Comparison of ENCODE assay signal across 21 cellular contexts in genomic region chr6:97136644-97137358, GRCh38.
A peak's percentile ranks its signal among the peaks of the same experiment; 100 is the strongest.
DNase-seq lines count a peak whose midpoint lies in the region; ATAC-seq lines count a peak whose summit lies in the region.
"Had no signal": no experiment of that assay in that cellular context is flagged by ENCODE, and none has a peak within 500 bp of the region (broad histone marks: within the 10 kb centered on the region; RNA-seq: fewer than 3 reads in every experiment).

No MANE protein-coding gene starts in this region.

- no peaks in the 10 kb centered on the region for H3K4me1 ChIP-seq in right cardiac atrium (ENCODE audit: control insufficient read depth, insufficient read depth, low read length)
- H3K4me1 ChIP-seq: A549, BLaER1, SJCRH30 had no signal

- peak overlapping the region; percentile 3 for H3K27ac Mint-ChIP-seq in activated T-cell treated with anti-CD3 and anti-CD28 coated beads, Interleukin-2, amount 50 U/mL, for 24 hours
- peak overlapping the region; percentile 26 for H3K27ac Mint-ChIP-seq in stimulated activated naive CD8-positive, alpha-beta T cell treated with anti-CD3 and anti-CD28 coated beads, Interleukin-15, Interleukin-2, amounts not matched to agents 100 ng/mL and 50 ng/mL, for 24 hours
- H3K27ac Mint-ChIP-seq: activated CD4-positive, alpha-beta memory T cell treated with anti-CD3 and anti-CD28 coated beads for 36 hours; activated naive CD4-positive, alpha-beta T cell treated with anti-CD3 and anti-CD28 coated beads, Interleukin-2, amount 50 U/mL, for 24 hours; stimulated activated memory B cell treated with anti-CD40 and anti-IgM and Interleukin-4, amounts not matched to agents 10 μg/mL and 1 μg/mL and 100 μg/mL, for 72 hours had no signal

- H3K4me3 Mint-ChIP-seq in activated T-cell treated with anti-CD3 and anti-CD28 coated beads, Interleukin-2, amount 50 U/mL, for 24 hours = no peak overlapping the region
- no peak overlapping the region for H3K4me3 Mint-ChIP-seq in activated T-cell treated with anti-CD3 and anti-CD28 coated beads, Interleukin-2, amount 50 U/mL, for 4 hours
- H3K4me3 Mint-ChIP-seq in stimulated activated naive CD8-positive, alpha-beta T cell treated with anti-CD3 and anti-CD28 coated beads, Interleukin-15, Interleukin-2, amounts not matched to agents 100 ng/mL and 50 ng/mL, for 24 hours = no peak overlapping the region
- H3K4me3 Mint-ChIP-seq: activated CD4-positive, alpha-beta memory T cell treated with anti-CD3 and anti-CD28 coated beads for 36 hours; activated naive CD4-positive, alpha-beta T cell treated with anti-CD3 and anti-CD28 coated beads, Interleukin-2, amount 50 U/mL, for 24 hours; stimulated activated memory B cell treated with anti-CD40 and anti-IgM and Interleukin-4, amounts not matched to agents 10 μg/mL and 1 μg/mL and 100 μg/mL, for 72 hours had no signal

- H3K27ac ChIP-seq in right cardiac atrium (ENCODE audit: low read length) = no peak overlapping the region
- H3K27ac ChIP-seq: A549, BLaER1, left lung, SJCRH30 had no signal

- intact Hi-C loops in right cardiac atrium (cut with DNase I) = no loop called here

- no peak for DNase-seq in activated T-cell treated with anti-CD3 and anti-CD28 coated beads, Interleukin-2, amount 50 U/mL, for 24 hours
- no peak for DNase-seq in activated T-cell treated with anti-CD3 and anti-CD28 coated beads, Interleukin-2, amount 50 U/mL, for 4 hours
- DNase-seq in NCI-H69 (lab: John Stamatoyannopoulos, UW) (peak; percentile 44), 8988T (no peak), right cardiac atrium (no peak)
- no peak for DNase-seq in activated CD4-positive, alpha-beta T cell treated with anti-CD3 and anti-CD28 coated beads, Interleukin-2, amount 50 U/mL, for 4 hours
- DNase-seq: activated CD4-positive, alpha-beta memory T cell treated with anti-CD3 and anti-CD28 coated beads for 36 hours; activated T-cell treated with anti-CD3 and anti-CD28 coated beads, Interleukin-2, amount 50 U/mL, for 1 hour; HCEC 1CT; left lung; NCI-H1694; posterior cingulate gyrus; SJCRH30 had no signal

- H3K9me3 ChIP-seq in right cardiac atrium (ENCODE audit: control insufficient read depth, low read length) = no peaks in the 10 kb centered on the region
- H3K9me3 ChIP-seq: A549, BLaER1, left lung, SJCRH30 had no signal

- H3K4me3 ChIP-seq in right cardiac atrium (ENCODE audit: low read length) = no peak overlapping the region
- H3K4me3 ChIP-seq: A549, BLaER1, K562, left lung, SJCRH30 had no signal

- H3K36me3 Mint-ChIP-seq in activated T-cell treated with anti-CD3 and anti-CD28 coated beads, Interleukin-2, amount 50 U/mL, for 24 hours (ENCODE audit: low read depth) = peaks cover 4% of the 10 kb centered on the region
- H3K36me3 Mint-ChIP-seq in activated T-cell treated with anti-CD3 and anti-CD28 coated beads, Interleukin-2, amount 50 U/mL, for 4 hours (ENCODE audit: insufficient read depth) = peaks cover 6% of the 10 kb centered on the region
- H3K36me3 Mint-ChIP-seq in stimulated activated naive CD8-positive, alpha-beta T cell treated with anti-CD3 and anti-CD28 coated beads, Interleukin-15, Interleukin-2, amounts not matched to agents 100 ng/mL and 50 ng/mL, for 24 hours (ENCODE audit: low read depth) = peaks cover 4% of the 10 kb centered on the region
- H3K36me3 Mint-ChIP-seq: activated CD4-positive, alpha-beta memory T cell treated with anti-CD3 and anti-CD28 coated beads for 36 hours had no signal

- WGBS in right cardiac atrium = 77% methylated on average over 7 of the region's 7 CpGs

- no peak for ATAC-seq in activated T-cell treated with anti-CD3 and anti-CD28 coated beads, Interleukin-2, amount 50 U/mL, for 4 hours
- ATAC-seq in HG02588 (IDR thresholded peaks at IDR 0.05; ENCODE audit: unreplicated experiment) = peak; percentile 46
- ATAC-seq in right cardiac atrium = no peak
- ATAC-seq: A549; K562; left lung; Panc1; stimulated activated memory B cell treated with anti-CD40 and anti-IgM and Interleukin-4, amounts not matched to agents 10 μg/mL and 1 μg/mL and 100 μg/mL, for 72 hours had no signal

- no peaks in the 10 kb centered on the region for H3K9me3 Mint-ChIP-seq in activated T-cell treated with anti-CD3 and anti-CD28 coated beads, Interleukin-2, amount 50 U/mL, for 24 hours
- H3K9me3 Mint-ChIP-seq in activated T-cell treated with anti-CD3 and anti-CD28 coated beads, Interleukin-2, amount 50 U/mL, for 4 hours = no peaks in the 10 kb centered on the region
- H3K9me3 Mint-ChIP-seq in stimulated activated naive CD8-positive, alpha-beta T cell treated with anti-CD3 and anti-CD28 coated beads, Interleukin-15, Interleukin-2, amounts not matched to agents 100 ng/mL and 50 ng/mL, for 24 hours = no peaks in the 10 kb centered on the region
- H3K9me3 Mint-ChIP-seq: activated CD4-positive, alpha-beta memory T cell treated with anti-CD3 and anti-CD28 coated beads for 36 hours; activated naive CD4-positive, alpha-beta T cell treated with anti-CD3 and anti-CD28 coated beads, Interleukin-2, amount 50 U/mL, for 24 hours; stimulated activated memory B cell treated with anti-CD40 and anti-IgM and Interleukin-4, amounts not matched to agents 10 μg/mL and 1 μg/mL and 100 μg/mL, for 72 hours had no signal

- no peaks in the 10 kb centered on the region for H3K27me3 ChIP-seq in right cardiac atrium (ENCODE audit: control insufficient read depth, insufficient read depth)
- H3K27me3 ChIP-seq: BLaER1, left lung, SJCRH30 had no signal

- peaks cover 11% of the 10 kb centered on the region for H3K4me1 Mint-ChIP-seq in activated T-cell treated with anti-CD3 and anti-CD28 coated beads, Interleukin-2, amount 50 U/mL, for 24 hours (ENCODE audit: low read depth)
- H3K4me1 Mint-ChIP-seq in activated T-cell treated with anti-CD3 and anti-CD28 coated beads, Interleukin-2, amount 50 U/mL, for 4 hours (ENCODE audit: low read depth) = no peaks in the 10 kb centered on the region
- H3K4me1 Mint-ChIP-seq in stimulated activated naive CD8-positive, alpha-beta T cell treated with anti-CD3 and anti-CD28 coated beads, Interleukin-15, Interleukin-2, amounts not matched to agents 100 ng/mL and 50 ng/mL, for 24 hours (ENCODE audit: low read depth) = peaks cover 13% of the 10 kb centered on the region
- H3K4me1 Mint-ChIP-seq: activated naive CD4-positive, alpha-beta T cell treated with anti-CD3 and anti-CD28 coated beads, Interleukin-2, amount 50 U/mL, for 24 hours had no signal

- H3K27me3 Mint-ChIP-seq in activated T-cell treated with anti-CD3 and anti-CD28 coated beads, Interleukin-2, amount 50 U/mL, for 24 hours = no peaks in the 10 kb centered on the region
- H3K27me3 Mint-ChIP-seq in activated T-cell treated with anti-CD3 and anti-CD28 coated beads, Interleukin-2, amount 50 U/mL, for 4 hours (ENCODE audit: low read depth) = no peaks in the 10 kb centered on the region
- H3K27me3 Mint-ChIP-seq in stimulated activated naive CD8-positive, alpha-beta T cell treated with anti-CD3 and anti-CD28 coated beads, Interleukin-15, Interleukin-2, amounts not matched to agents 100 ng/mL and 50 ng/mL, for 24 hours = no peaks in the 10 kb centered on the region
- H3K27me3 Mint-ChIP-seq: activated CD4-positive, alpha-beta memory T cell treated with anti-CD3 and anti-CD28 coated beads for 36 hours; activated naive CD4-positive, alpha-beta T cell treated with anti-CD3 and anti-CD28 coated beads, Interleukin-2, amount 50 U/mL, for 24 hours; stimulated activated memory B cell treated with anti-CD40 and anti-IgM and Interleukin-4, amounts not matched to agents 10 μg/mL and 1 μg/mL and 100 μg/mL, for 72 hours had no signal
